Comparison of ENCODE assay signal across 11 cellular contexts in genomic region chr19:18460900-18461299, GRCh38. TPM values are rescaled to one million over a fixed set of nuclear protein-coding genes. Genes with fewer than 3 reads are reported as not detected.
DNase-seq lines count a peak whose midpoint lies in the region; TF ChIP-seq lines count a peak whose summit lies in the region.
"Had no signal": no experiment of that assay in that cellular context is flagged by ENCODE, and none has a peak within 500 bp of the region (broad histone marks: within the 10 kb centered on the region; RNA-seq: fewer than 3 reads in every experiment).

No MANE protein-coding gene starts in this region.

- peak overlapping the region; percentile 75 for H3K27ac Mint-ChIP-seq in Caco-2 (ENCODE audit: unreplicated experiment)

- no peaks in the 10 kb centered on the region for H3K4me1 Mint-ChIP-seq in Caco-2 (ENCODE audit: low read depth, unreplicated experiment)

- H3K9me3 Mint-ChIP-seq in Caco-2 (ENCODE audit: unreplicated experiment) = no peaks in the 10 kb centered on the region
- H3K9me3 Mint-ChIP-seq: dendritic cell treated with granulocyte-macrophage colony-stimulating factor and Interleukin-4, amounts not matched to agents 40 ng/mL and 50 ng/mL, for 4 days had no signal

- H3K9me3 ChIP-seq in Caco-2 (no peaks in the 10 kb centered on the region), adipocyte (ENCODE audit: control insufficient read depth, low read length) (no peaks in the 10 kb centered on the region), spleen (no peaks in the 10 kb centered on the region), SJCRH30 (replicated peaks) (no peaks in the 10 kb centered on the region)

- H3K9ac ChIP-seq in adipocyte (ENCODE audit: low read length) = peak overlapping the region; percentile 39

- peaks cover 15% of the 10 kb centered on the region for H3K36me3 Mint-ChIP-seq in Caco-2 (ENCODE audit: insufficient read depth, unreplicated experiment)

- no peak for DNase-seq in Caco-2
- DNase-seq in adipocyte (ENCODE audit: low read depth) = no peak
- peak; percentile 61 for DNase-seq in spleen
- no peak for DNase-seq in amygdala (lab: John Stamatoyannopoulos, UW)
- DNase-seq in DMS79 (lab: John Stamatoyannopoulos, UW) = no peak
- no peak for DNase-seq in SJCRH30
- DNase-seq in middle frontal gyrus (ENCODE audit: extremely low spot score, low spot score) = no peak
- DNase-seq: GDM1, T-helper 2 cell had no signal

- no TSS peak for BruUV-seq in Caco-2 (replicated peaks; lab: Mats Ljungman, UMichigan)

- TF ChIP-seq POLR2A in spleen (IDR thresholded peaks at IDR 0.05) = no peak

- no peak overlapping the region for H3K4me3 Mint-ChIP-seq in Caco-2 (ENCODE audit: unreplicated experiment)
- H3K4me3 Mint-ChIP-seq: dendritic cell treated with granulocyte-macrophage colony-stimulating factor and Interleukin-4, amounts not matched to agents 40 ng/mL and 50 ng/mL, for 4 days had no signal

- POLR2A ChIA-PET in Caco-2 (lab: Charles Lee) = no interaction called here

- H3K27ac ChIP-seq in layer of hippocampus (ENCODE audit: low read depth, low read length) (peak overlapping the region; percentile 21), spleen (peak overlapping the region in 4 of 8 donors; percentile 25 to 75 (median 66)), SJCRH30 (no peak overlapping the region)

- WGBS in spleen, 5 donors = 84 to 95% (median 91%) methylated on average over 3 to 12 of the region's 12 CpGs

- CTCF ChIA-PET in Caco-2 (lab: Charles Lee) = interaction anchor here (1.2 to 1.6 kb wide), 2 partner anchors 10 to 22 kb away, joined by 4 to 10 read pairs; no protein-coding TSS in a partner anchor

- H3K4me3 ChIP-seq in Caco-2 (ENCODE audit: low read depth, low read length) (no peak overlapping the region), adipocyte (ENCODE audit: low read length) (no peak overlapping the region), spleen (no peak overlapping the region), SJCRH30 (no peak overlapping the region)

- TF ChIP-seq CTCF in Caco-2 (IDR thresholded peaks at IDR 0.05; ENCODE audit: insufficient read depth in 1 of 2, low read depth in 1 of 2, low read length in 1 of 2, severe bottlenecking in 1 of 2, unreplicated experiment in 1 of 2) (no peak), spleen (IDR thresholded peaks at IDR 0.05 in 8 of 11, conservative IDR thresholded peaks at IDR 0.05 in 3 of 11) (no peak)

- intact Hi-C loops in Caco-2 (cut with micrococcal nuclease; ENCODE audit: unreplicated experiment) = loop anchor here (10.0 kb wide), 1 partner anchor 124 kb away; the partner anchor contains the start of gene REX1BD
- intact Hi-C loops in spleen (cut with DNase I; ENCODE audit: low total_unique reads) = loop anchor here (10.0 kb wide), 2 partner anchors 114 to 384 kb away; partner anchors contain the start of gene UBA52

- H3K4me1 ChIP-seq in Caco-2 (peaks cover 28% of the 10 kb centered on the region), adipocyte (ENCODE audit: control insufficient read depth, insufficient read depth, low read length) (peaks cover 61% of the 10 kb centered on the region), spleen (peaks cover 8 to 55% (median 31%) of the 10 kb centered on the region in 6 donors), SJCRH30 (peaks cover 11% of the 10 kb centered on the region)

- peaks cover 4% of the 10 kb centered on the region for H3K36me3 ChIP-seq in Caco-2 (ENCODE audit: control insufficient read depth, insufficient read depth, low read length)
- H3K36me3 ChIP-seq in adipocyte (ENCODE audit: control insufficient read depth, insufficient read depth, low read length, severe bottlenecking) = peaks cover 30% of the 10 kb centered on the region
- peaks cover 5 to 98% (median 72%) of the 10 kb centered on the region in 6 donors for H3K36me3 ChIP-seq in spleen
- H3K36me3 ChIP-seq in SJCRH30 = peaks cover 14% of the 10 kb centered on the region

- H3K27me3 Mint-ChIP-seq in Caco-2 (ENCODE audit: insufficient read depth, unreplicated experiment) = no peaks in the 10 kb centered on the region
- H3K27me3 Mint-ChIP-seq: dendritic cell treated with granulocyte-macrophage colony-stimulating factor and Interleukin-4, amounts not matched to agents 40 ng/mL and 50 ng/mL, for 4 days had no signal

- H3K27me3 ChIP-seq in Caco-2 (replicated peaks; ENCODE audit: control insufficient read depth, insufficient read depth, low read length) (no peaks in the 10 kb centered on the region), adipocyte (replicated peaks; ENCODE audit: control insufficient read depth, insufficient read depth, low read length) (no peaks in the 10 kb centered on the region), layer of hippocampus (ENCODE audit: control insufficient read depth, insufficient read depth, low read length) (no peaks in the 10 kb centered on the region), spleen (replicated peaks in 1 of 7) (no peaks in the 10 kb centered on the region), SJCRH30 (no peaks in the 10 kb centered on the region)

RNA-seq across cellular contexts. Expression of gene ISYNA1, which starts 23.0 kb away (rescaled TPM):
- total RNA-seq in Caco-2 (2022) = 65.3 and 67.3 TPM in 2 replicates
- total RNA-seq in spleen = 10 to 100 TPM; 37.5 to 82.3 (median 44.4) TPM
- 10 to 100 TPM; 31.7 to 58.2 (median 49.0) TPM for polyA plus RNA-seq in spleen
- 7.4 and 7.5 TPM in 2 replicates for total RNA-seq in SJCRH30 (2014; rRNA removed; shearing (Covaris generic))

RNA-seq across cellular contexts. Expression of gene SSBP4, which starts 41.7 kb away (rescaled TPM):
- 46.2 and 49.4 TPM in 2 replicates for total RNA-seq in Caco-2 (2022)
- total RNA-seq in spleen = 100 to 1,000 TPM in 1 of 7 donors, 10 to 100 TPM in 6; 56.3 to 103 (median 82.4) TPM
- 100 to 1,000 TPM in 1 of 3 donors, 10 to 100 TPM in 2; 80.6 to 143 (median 94.9) TPM for polyA plus RNA-seq in spleen
- total RNA-seq in SJCRH30 (2014; rRNA removed; shearing (Covaris generic)) = 63.0 and 73.0 TPM in 2 replicates
